1 cellular context compared by ENCODE assay signal in genomic region chr3:52222319-52223221, GRCh38.
TF ChIP-seq lines count a peak whose summit lies in the region.

No MANE protein-coding gene starts in this region.

TF ChIP-seq in H1, 55 proteins besides CTCF, POLR2A, EP300 and RAD21:
- TF ChIP-seq CBX8 (IDR thresholded peaks at IDR 0.05; ENCODE audit: borderline replicate concordance, low read depth, low read length) = no peak
- TF ChIP-seq, protein P1, sequence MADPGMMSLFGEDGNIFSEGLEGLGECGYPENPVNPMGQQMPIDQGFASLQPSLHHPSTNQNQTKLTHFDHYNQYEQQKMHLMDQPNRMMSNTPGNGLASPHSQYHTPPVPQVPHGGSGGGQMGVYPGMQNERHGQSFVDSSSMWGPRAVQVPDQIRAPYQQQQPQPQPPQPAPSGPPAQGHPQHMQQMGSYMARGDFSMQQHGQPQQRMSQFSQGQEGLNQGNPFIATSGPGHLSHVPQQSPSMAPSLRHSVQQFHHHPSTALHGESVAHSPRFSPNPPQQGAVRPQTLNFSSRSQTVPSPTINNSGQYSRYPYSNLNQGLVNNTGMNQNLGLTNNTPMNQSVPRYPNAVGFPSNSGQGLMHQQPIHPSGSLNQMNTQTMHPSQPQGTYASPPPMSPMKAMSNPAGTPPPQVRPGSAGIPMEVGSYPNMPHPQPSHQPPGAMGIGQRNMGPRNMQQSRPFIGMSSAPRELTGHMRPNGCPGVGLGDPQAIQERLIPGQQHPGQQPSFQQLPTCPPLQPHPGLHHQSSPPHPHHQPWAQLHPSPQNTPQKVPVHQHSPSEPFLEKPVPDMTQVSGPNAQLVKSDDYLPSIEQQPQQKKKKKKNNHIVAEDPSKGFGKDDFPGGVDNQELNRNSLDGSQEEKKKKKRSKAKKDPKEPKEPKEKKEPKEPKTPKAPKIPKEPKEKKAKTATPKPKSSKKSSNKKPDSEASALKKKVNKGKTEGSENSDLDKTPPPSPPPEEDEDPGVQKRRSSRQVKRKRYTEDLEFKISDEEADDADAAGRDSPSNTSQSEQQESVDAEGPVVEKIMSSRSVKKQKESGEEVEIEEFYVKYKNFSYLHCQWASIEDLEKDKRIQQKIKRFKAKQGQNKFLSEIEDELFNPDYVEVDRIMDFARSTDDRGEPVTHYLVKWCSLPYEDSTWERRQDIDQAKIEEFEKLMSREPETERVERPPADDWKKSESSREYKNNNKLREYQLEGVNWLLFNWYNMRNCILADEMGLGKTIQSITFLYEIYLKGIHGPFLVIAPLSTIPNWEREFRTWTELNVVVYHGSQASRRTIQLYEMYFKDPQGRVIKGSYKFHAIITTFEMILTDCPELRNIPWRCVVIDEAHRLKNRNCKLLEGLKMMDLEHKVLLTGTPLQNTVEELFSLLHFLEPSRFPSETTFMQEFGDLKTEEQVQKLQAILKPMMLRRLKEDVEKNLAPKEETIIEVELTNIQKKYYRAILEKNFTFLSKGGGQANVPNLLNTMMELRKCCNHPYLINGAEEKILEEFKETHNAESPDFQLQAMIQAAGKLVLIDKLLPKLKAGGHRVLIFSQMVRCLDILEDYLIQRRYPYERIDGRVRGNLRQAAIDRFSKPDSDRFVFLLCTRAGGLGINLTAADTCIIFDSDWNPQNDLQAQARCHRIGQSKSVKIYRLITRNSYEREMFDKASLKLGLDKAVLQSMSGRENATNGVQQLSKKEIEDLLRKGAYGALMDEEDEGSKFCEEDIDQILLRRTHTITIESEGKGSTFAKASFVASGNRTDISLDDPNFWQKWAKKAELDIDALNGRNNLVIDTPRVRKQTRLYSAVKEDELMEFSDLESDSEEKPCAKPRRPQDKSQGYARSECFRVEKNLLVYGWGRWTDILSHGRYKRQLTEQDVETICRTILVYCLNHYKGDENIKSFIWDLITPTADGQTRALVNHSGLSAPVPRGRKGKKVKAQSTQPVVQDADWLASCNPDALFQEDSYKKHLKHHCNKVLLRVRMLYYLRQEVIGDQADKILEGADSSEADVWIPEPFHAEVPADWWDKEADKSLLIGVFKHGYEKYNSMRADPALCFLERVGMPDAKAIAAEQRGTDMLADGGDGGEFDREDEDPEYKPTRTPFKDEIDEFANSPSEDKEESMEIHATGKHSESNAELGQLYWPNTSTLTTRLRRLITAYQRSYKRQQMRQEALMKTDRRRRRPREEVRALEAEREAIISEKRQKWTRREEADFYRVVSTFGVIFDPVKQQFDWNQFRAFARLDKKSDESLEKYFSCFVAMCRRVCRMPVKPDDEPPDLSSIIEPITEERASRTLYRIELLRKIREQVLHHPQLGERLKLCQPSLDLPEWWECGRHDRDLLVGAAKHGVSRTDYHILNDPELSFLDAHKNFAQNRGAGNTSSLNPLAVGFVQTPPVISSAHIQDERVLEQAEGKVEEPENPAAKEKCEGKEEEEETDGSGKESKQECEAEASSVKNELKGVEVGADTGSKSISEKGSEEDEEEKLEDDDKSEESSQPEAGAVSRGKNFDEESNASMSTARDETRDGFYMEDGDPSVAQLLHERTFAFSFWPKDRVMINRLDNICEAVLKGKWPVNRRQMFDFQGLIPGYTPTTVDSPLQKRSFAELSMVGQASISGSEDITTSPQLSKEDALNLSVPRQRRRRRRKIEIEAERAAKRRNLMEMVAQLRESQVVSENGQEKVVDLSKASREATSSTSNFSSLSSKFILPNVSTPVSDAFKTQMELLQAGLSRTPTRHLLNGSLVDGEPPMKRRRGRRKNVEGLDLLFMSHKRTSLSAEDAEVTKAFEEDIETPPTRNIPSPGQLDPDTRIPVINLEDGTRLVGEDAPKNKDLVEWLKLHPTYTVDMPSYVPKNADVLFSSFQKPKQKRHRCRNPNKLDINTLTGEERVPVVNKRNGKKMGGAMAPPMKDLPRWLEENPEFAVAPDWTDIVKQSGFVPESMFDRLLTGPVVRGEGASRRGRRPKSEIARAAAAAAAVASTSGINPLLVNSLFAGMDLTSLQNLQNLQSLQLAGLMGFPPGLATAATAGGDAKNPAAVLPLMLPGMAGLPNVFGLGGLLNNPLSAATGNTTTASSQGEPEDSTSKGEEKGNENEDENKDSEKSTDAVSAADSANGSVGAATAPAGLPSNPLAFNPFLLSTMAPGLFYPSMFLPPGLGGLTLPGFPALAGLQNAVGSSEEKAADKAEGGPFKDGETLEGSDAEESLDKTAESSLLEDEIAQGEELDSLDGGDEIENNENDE (IDR thresholded peaks at IDR 0.05; ENCODE audit: insufficient replicate concordance, low read length) = no peak
- TF ChIP-seq CHD1 (IDR thresholded peaks at IDR 0.05; ENCODE audit: low read depth, low read length) = no peak
- TF ChIP-seq SIX5 (IDR thresholded peaks at IDR 0.05; ENCODE audit: low read depth, low read length) = no peak
- no peak for TF ChIP-seq KDM4A (IDR thresholded peaks at IDR 0.05; ENCODE audit: low read depth, low read length, severe bottlenecking)
- no peak for TF ChIP-seq RNF2 (IDR thresholded peaks at IDR 0.05; ENCODE audit: borderline replicate concordance, low read depth, low read length, missing control alignments, poor library complexity, severe bottlenecking)
- no peak for TF ChIP-seq FOSL1 (IDR thresholded peaks at IDR 0.05; ENCODE audit: insufficient read depth, low read depth, low read length)
- no peak for TF ChIP-seq RBBP5 (IDR thresholded peaks at IDR 0.05; ENCODE audit: borderline replicate concordance, low read depth, low read length)
